1 cellular context compared by ENCODE assay signal in the genomic region with DNA sequence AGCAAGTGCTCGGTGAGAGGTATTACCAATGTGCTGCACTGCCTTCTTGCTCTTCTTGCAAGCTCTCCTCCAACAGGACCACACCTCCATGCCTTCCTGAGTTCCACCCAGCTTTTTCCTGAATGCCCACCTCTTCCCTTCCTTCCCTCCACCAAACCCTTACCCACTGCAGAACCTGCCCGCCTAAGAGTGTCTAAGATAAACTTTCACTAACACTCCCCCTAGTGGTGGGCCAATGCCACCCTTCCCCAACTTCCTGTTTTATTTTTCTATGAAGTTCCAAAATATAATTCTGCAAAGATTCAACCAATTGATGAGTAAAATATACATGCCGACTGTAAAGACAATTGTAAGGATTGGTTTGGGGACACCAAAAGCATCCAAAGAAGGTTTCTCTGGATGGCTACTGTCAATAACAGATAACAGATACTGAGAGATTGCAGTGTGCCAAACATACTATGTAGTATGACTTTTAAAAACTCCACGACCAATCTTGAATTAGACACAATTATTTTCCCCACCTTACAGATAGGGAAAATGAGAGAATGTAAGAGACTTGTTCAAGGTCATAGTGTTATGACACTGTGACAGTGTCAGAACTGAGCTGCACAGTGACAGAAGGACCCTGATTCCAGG.
A peak's percentile ranks its signal among the peaks of the same experiment; 100 is the strongest.
TF ChIP-seq lines count a peak whose summit lies in the region.

No MANE protein-coding gene starts in this region.

TF ChIP-seq in GM12878, 131 proteins besides CTCF, POLR2A, EP300 and RAD21 (continued from another document):
- TF ChIP-seq, protein P1, sequence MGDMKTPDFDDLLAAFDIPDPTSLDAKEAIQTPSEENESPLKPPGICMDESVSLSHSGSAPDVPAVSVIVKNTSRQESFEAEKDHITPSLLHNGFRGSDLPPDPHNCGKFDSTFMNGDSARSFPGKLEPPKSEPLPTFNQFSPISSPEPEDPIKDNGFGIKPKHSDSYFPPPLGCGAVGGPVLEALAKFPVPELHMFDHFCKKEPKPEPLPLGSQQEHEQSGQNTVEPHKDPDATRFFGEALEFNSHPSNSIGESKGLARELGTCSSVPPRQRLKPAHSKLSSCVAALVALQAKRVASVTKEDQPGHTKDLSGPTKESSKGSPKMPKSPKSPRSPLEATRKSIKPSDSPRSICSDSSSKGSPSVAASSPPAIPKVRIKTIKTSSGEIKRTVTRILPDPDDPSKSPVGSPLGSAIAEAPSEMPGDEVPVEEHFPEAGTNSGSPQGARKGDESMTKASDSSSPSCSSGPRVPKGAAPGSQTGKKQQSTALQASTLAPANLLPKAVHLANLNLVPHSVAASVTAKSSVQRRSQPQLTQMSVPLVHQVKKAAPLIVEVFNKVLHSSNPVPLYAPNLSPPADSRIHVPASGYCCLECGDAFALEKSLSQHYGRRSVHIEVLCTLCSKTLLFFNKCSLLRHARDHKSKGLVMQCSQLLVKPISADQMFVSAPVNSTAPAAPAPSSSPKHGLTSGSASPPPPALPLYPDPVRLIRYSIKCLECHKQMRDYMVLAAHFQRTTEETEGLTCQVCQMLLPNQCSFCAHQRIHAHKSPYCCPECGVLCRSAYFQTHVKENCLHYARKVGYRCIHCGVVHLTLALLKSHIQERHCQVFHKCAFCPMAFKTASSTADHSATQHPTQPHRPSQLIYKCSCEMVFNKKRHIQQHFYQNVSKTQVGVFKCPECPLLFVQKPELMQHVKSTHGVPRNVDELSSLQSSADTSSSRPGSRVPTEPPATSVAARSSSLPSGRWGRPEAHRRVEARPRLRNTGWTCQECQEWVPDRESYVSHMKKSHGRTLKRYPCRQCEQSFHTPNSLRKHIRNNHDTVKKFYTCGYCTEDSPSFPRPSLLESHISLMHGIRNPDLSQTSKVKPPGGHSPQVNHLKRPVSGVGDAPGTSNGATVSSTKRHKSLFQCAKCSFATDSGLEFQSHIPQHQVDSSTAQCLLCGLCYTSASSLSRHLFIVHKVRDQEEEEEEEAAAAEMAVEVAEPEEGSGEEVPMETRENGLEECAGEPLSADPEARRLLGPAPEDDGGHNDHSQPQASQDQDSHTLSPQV (IDR thresholded peaks at IDR 0.05): no peak
- TF ChIP-seq, protein P2, sequence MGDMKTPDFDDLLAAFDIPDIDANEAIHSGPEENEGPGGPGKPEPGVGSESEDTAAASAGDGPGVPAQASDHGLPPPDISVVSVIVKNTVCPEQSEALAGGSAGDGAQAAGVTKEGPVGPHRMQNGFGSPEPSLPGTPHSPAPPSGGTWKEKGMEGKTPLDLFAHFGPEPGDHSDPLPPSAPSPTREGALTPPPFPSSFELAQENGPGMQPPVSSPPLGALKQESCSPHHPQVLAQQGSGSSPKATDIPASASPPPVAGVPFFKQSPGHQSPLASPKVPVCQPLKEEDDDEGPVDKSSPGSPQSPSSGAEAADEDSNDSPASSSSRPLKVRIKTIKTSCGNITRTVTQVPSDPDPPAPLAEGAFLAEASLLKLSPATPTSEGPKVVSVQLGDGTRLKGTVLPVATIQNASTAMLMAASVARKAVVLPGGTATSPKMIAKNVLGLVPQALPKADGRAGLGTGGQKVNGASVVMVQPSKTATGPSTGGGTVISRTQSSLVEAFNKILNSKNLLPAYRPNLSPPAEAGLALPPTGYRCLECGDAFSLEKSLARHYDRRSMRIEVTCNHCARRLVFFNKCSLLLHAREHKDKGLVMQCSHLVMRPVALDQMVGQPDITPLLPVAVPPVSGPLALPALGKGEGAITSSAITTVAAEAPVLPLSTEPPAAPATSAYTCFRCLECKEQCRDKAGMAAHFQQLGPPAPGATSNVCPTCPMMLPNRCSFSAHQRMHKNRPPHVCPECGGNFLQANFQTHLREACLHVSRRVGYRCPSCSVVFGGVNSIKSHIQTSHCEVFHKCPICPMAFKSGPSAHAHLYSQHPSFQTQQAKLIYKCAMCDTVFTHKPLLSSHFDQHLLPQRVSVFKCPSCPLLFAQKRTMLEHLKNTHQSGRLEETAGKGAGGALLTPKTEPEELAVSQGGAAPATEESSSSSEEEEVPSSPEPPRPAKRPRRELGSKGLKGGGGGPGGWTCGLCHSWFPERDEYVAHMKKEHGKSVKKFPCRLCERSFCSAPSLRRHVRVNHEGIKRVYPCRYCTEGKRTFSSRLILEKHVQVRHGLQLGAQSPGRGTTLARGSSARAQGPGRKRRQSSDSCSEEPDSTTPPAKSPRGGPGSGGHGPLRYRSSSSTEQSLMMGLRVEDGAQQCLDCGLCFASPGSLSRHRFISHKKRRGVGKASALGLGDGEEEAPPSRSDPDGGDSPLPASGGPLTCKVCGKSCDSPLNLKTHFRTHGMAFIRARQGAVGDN (IDR thresholded peaks at IDR 0.05): no peak
- TF ChIP-seq YY1 (IDR thresholded peaks at IDR 0.05; ENCODE audit: low read depth, low read length) (0 out of 2 replicates have a peak, but pooled peaks have one; percentile 25), HDAC2 (IDR thresholded peaks at IDR 0.05) (no peak), KAT2A (conservative IDR thresholded peaks at IDR 0.05; ENCODE audit: control insufficient read depth, low read depth, low read length) (no peak), ZSCAN29 (IDR thresholded peaks at IDR 0.05) (no peak), MEF2A (IDR thresholded peaks at IDR 0.05; ENCODE audit: insufficient read depth, low read depth, low read length) (no peak), RUNX3 (IDR thresholded peaks at IDR 0.05; ENCODE audit: low read length) (no peak), ZNF207 (IDR thresholded peaks at IDR 0.05; ENCODE audit: borderline replicate concordance) (no peak), MYB (IDR thresholded peaks at IDR 0.05; ENCODE audit: borderline replicate concordance, low read depth, low read length) (no peak), HDAC6 (IDR thresholded peaks at IDR 0.05; ENCODE audit: unreplicated experiment) (no peak), ZNF622 (IDR thresholded peaks at IDR 0.05) (no peak), SPI1 (IDR thresholded peaks at IDR 0.05; ENCODE audit: borderline replicate concordance, insufficient read depth, low read depth, low read length) (peak; percentile 66; the same call in 1 of the 2 replicates), ATF7 (IDR thresholded peaks at IDR 0.05; ENCODE audit: low read depth) (no peak), RB1 (IDR thresholded peaks at IDR 0.05; ENCODE audit: borderline replicate concordance) (0 out of 2 replicates have a peak, but pooled peaks have one; percentile 60), ETV6 (conservative IDR thresholded peaks at IDR 0.05 in 1 of 2, IDR thresholded peaks at IDR 0.05 in 1 of 2; ENCODE audit: borderline replicate concordance in 1 of 2, low read depth in 1 of 2) (no peak), NR2C1 (IDR thresholded peaks at IDR 0.05) (no peak)
- TF ChIP-seq, protein P3, sequence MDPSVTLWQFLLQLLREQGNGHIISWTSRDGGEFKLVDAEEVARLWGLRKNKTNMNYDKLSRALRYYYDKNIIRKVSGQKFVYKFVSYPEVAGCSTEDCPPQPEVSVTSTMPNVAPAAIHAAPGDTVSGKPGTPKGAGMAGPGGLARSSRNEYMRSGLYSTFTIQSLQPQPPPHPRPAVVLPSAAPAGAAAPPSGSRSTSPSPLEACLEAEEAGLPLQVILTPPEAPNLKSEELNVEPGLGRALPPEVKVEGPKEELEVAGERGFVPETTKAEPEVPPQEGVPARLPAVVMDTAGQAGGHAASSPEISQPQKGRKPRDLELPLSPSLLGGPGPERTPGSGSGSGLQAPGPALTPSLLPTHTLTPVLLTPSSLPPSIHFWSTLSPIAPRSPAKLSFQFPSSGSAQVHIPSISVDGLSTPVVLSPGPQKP (IDR thresholded peaks at IDR 0.05; ENCODE audit: low read depth, low read length): no peak
